Comparison of ENCODE assay signal across 20 cellular contexts in the genomic region with DNA sequence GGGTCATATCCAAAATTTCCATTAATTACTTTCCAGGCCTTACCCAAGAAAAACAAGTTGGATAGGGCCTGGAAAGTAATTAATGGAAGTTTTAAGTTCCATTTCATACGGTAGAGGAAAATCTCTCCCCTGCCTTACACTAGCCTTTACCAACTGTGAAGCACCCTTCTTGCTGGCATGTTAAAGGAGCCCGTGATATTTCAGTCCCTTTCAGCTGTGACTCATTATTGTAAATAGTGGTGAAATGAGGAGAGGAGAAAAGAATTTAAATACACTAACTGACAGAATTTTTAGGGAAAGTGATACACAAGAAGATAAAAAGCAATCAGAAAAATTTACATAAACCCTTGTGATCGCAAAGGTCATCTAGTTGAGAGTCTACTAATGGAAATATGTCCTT. TPM values are rescaled to one million over a fixed set of nuclear protein-coding genes. Genes with fewer than 3 reads are reported as not detected.
DNase-seq lines count a peak whose midpoint lies in the region; ATAC-seq and TF ChIP-seq lines count a peak whose summit lies in the region.
"Had no signal": no experiment of that assay in that cellular context is flagged by ENCODE, and none has a peak within 500 bp of the region (broad histone marks: within the 10 kb centered on the region; RNA-seq: fewer than 3 reads in every experiment).

No MANE protein-coding gene starts in this region.

- no peaks in the 10 kb centered on the region for H3K36me3 ChIP-seq in mesendoderm (ENCODE audit: control insufficient read depth, insufficient read depth, low read length)
- H3K36me3 ChIP-seq: SJCRH30 had no signal

- H3K4me2 ChIP-seq in mesendoderm (ENCODE audit: low read length): no peak overlapping the region

- H3K4ac ChIP-seq in mesendoderm (ENCODE audit: low read depth, low read length): no peak overlapping the region

- no peak overlapping the region for H2BK5ac ChIP-seq in mesendoderm (ENCODE audit: low read length)

- no peaks in the 10 kb centered on the region for H3K79me1 ChIP-seq in mesendoderm (ENCODE audit: low read length)

- no peak overlapping the region for H2AK5ac ChIP-seq in mesendoderm (ENCODE audit: low read length)

- no peak overlapping the region for H3K56ac ChIP-seq in mesendoderm (ENCODE audit: low read length)

- no CpG with 5 or more reads among the region's 3 CpGs for WGBS in mesendoderm (ENCODE audit: extremely low coverage, insufficient coverage, low lambda C conversion rate)

- no peak for TF ChIP-seq CTCF in epithelial cell of esophagus (IDR thresholded peaks at IDR 0.05; ENCODE audit: insufficient read depth, low read depth, low read length, missing control alignments)

- H3K4me1 ChIP-seq in mesendoderm (ENCODE audit: control insufficient read depth, low read depth, low read length): peaks cover 4% of the 10 kb centered on the region
- H3K4me1 ChIP-seq: SJCRH30 had no signal

- no peak overlapping the region for H3K23ac ChIP-seq in mesendoderm (ENCODE audit: low read length)

- H2BK15ac ChIP-seq in mesendoderm (replicated peaks; ENCODE audit: low read depth): no peak overlapping the region

- no peak overlapping the region for H2BK120ac ChIP-seq in mesendoderm (ENCODE audit: low read depth, low read length)

- no peaks in the 10 kb centered on the region for H3K79me2 ChIP-seq in mesendoderm (ENCODE audit: control insufficient read depth, insufficient read depth, low read length)

- H3K4me3 ChIP-seq in epithelial cell of esophagus (ENCODE audit: low read length) (no peak overlapping the region), mesendoderm (ENCODE audit: low read length) (no peak overlapping the region)
- H3K4me3 ChIP-seq: SJCRH30 had no signal

- no peak overlapping the region for H3K9ac ChIP-seq in mesendoderm (ENCODE audit: low read length)

- ATAC-seq in GM18870 (IDR thresholded peaks at IDR 0.05; ENCODE audit: unreplicated experiment) (no peak), GM18867 (IDR thresholded peaks at IDR 0.05; ENCODE audit: unreplicated experiment) (no peak)

- no peak overlapping the region for H4K5ac ChIP-seq in mesendoderm (ENCODE audit: low read length)

- DNase-seq in AG08396 (ENCODE audit: low spot score): peak; percentile 46
- DNase-seq in M059J (ENCODE audit: low read depth): peak; percentile 57
- DNase-seq in epithelial cell of esophagus (ENCODE audit: low read depth): peak; percentile 3
- peak; percentile 58 for DNase-seq in mesendoderm
- DNase-seq in NCI-H1048 (lab: John Stamatoyannopoulos, UW): no peak
- DNase-seq in NCI-H1105 (lab: John Stamatoyannopoulos, UW): no peak
- DNase-seq: C1 segment of cervical spinal cord; CD8-positive, alpha-beta memory T cell; H9; KBM-7; NCI-H1417; NCI-H187; NCI-H2107; NCI-H2227 treated with DMSO at 0.1 percent for 48 hours; NCI-H510A treated with DMSO at 0.1 percent for 48 hours; NCI-H82; SJCRH30 had no signal

- no peaks in the 10 kb centered on the region for H3K27me3 ChIP-seq in mesendoderm (ENCODE audit: insufficient read depth, low read length, poor library complexity)

- H3K27ac ChIP-seq in mesendoderm (ENCODE audit: low read depth, low read length): no peak overlapping the region
- H3K27ac ChIP-seq: RWPE1, SJCRH30 had no signal

- H4K8ac ChIP-seq in mesendoderm (ENCODE audit: low read depth, low read length): no peak overlapping the region

- no peak overlapping the region for H3K18ac ChIP-seq in mesendoderm (ENCODE audit: low read length)

RNA-seq across cellular contexts. Expression of a gene that starts 20.3 kb away (rescaled TPM):
- 2.0 and 6.4 TPM in 2 replicates for total RNA-seq in M059J (2014; rRNA removed; shearing (Covaris generic))
- 10.8 TPM for polyA plus RNA-seq in mesendoderm (2013, experiment 1 of 2)
- 10.6 TPM for polyA plus RNA-seq in mesendoderm (2013, experiment 2 of 2)

Comparison
In these comparisons a context has a peak if more than half of its experiments do, and no peak if none do; other contexts are left out.
1. DNase-seq: peak in AG08396 (single experiment), M059J (single experiment), epithelial cell of esophagus (single experiment) and mesendoderm (single experiment); none in NCI-H1048 (single experiment) and NCI-H1105 (single experiment).